ENCODE assay signal across 8 cellular contexts in genomic region chr3:33096103-33096868, GRCh38. TPM values are rescaled to one million over a fixed set of nuclear protein-coding genes. Genes with fewer than 3 reads are reported as not detected.
DNase-seq lines count a peak whose midpoint lies in the region; ATAC-seq and TF ChIP-seq lines count a peak whose summit lies in the region.

No MANE protein-coding gene starts in this region.

- no peak overlapping the region for H3K23ac ChIP-seq in trophoblast cell (ENCODE audit: low read length)

- peak overlapping the region; percentile 99 for H3K9ac ChIP-seq in adipocyte (ENCODE audit: low read length)
- peak overlapping the region; percentile 95 for H3K9ac ChIP-seq in trophoblast cell (ENCODE audit: low read length)

- no peak overlapping the region for H2BK12ac ChIP-seq in trophoblast cell (ENCODE audit: low read length)

- WGBS in heart right ventricle, 2 donors: 0 to 1% methylated on average over 51 of the region's 51 CpGs
- WGBS in trophoblast cell (ENCODE audit: extremely low coverage, insufficient coverage, insufficient read length): no CpG with 5 or more reads among the region's 51 CpGs

- H3K9me3 ChIP-seq in adipocyte (ENCODE audit: control insufficient read depth, low read length): no peaks in the 10 kb centered on the region
- H3K9me3 ChIP-seq in heart right ventricle: no peaks in the 10 kb centered on the region
- no peaks in the 10 kb centered on the region for H3K9me3 ChIP-seq in trophoblast cell (ENCODE audit: insufficient read depth, low read depth, low read length)

- no peak for TF ChIP-seq CTCF in C4-2B (conservative IDR thresholded peaks at IDR 0.05)
- TF ChIP-seq CTCF in heart right ventricle (IDR thresholded peaks at IDR 0.05): no peak

- peak; percentile 40 for ATAC-seq in GM19372 (IDR thresholded peaks at IDR 0.05; ENCODE audit: low read depth, unreplicated experiment)
- peak; percentile 32 for ATAC-seq in HG03457 (IDR thresholded peaks at IDR 0.05; ENCODE audit: unreplicated experiment)
- ATAC-seq in heart right ventricle: peak; percentile 43 to 69 (median 60)

- H3K79me1 ChIP-seq in trophoblast cell (ENCODE audit: low read length): peaks cover 11% of the 10 kb centered on the region

- H3K27me3 ChIP-seq in adipocyte (replicated peaks; ENCODE audit: control insufficient read depth, insufficient read depth, low read length) (no peaks in the 10 kb centered on the region), heart right ventricle (no peaks in the 10 kb centered on the region), trophoblast cell (ENCODE audit: insufficient read depth, low read length) (no peaks in the 10 kb centered on the region)

- H3K4me1 ChIP-seq in adipocyte (ENCODE audit: control insufficient read depth, insufficient read depth, low read length): peaks cover 17% of the 10 kb centered on the region
- H3K4me1 ChIP-seq in heart right ventricle: peaks cover 0 to 34% (median 22%) of the 10 kb centered on the region in 9 donors
- peaks cover 13 to 22% of the 10 kb centered on the region in 2 experiments for H3K4me1 ChIP-seq in trophoblast cell (ENCODE audit: control insufficient read depth in 1 of 2, insufficient read depth in 2 of 2, low read length in 2 of 2)

- peak overlapping the region; percentile 99 for H3K14ac ChIP-seq in trophoblast cell (ENCODE audit: low read length)

- DNase-seq in SK-MEL-5 (ENCODE audit: low read depth, low spot score) (peak; percentile 29), adipocyte (ENCODE audit: low read depth) (peak; percentile 68), heart right ventricle (peak in 1 of 2 donors; percentile 35), trophoblast cell (peak; percentile 7 to 51), NCI-H1436 treated with DMSO at 0.1 percent for 48 hours (lab: John Stamatoyannopoulos, UW) (no peak)

- H3K4me3 ChIP-seq in adipocyte (ENCODE audit: low read length): peak overlapping the region; percentile 98
- H3K4me3 ChIP-seq in heart right ventricle: peak overlapping the region; percentile 79 to 100 (median 99)
- peak overlapping the region; percentile 93 for H3K4me3 ChIP-seq in trophoblast cell (ENCODE audit: low read depth, low read length)

- H3K79me2 ChIP-seq in trophoblast cell (ENCODE audit: control insufficient read depth, insufficient read depth, low read length, poor library complexity): peaks cover 15% of the 10 kb centered on the region

- peak overlapping the region; percentile 100 for H2AFZ ChIP-seq in trophoblast cell (ENCODE audit: insufficient read depth, low read length, poor library complexity)

- peak overlapping the region; percentile 96 for H4K8ac ChIP-seq in trophoblast cell (ENCODE audit: low read depth, low read length)

- H3K18ac ChIP-seq in trophoblast cell (ENCODE audit: low read length): peak overlapping the region; percentile 98

- peak overlapping the region; percentile 97 for H4K91ac ChIP-seq in trophoblast cell (ENCODE audit: low read depth, low read length)

- intact Hi-C loops in heart right ventricle (cut with DNase I): loop anchor here in 1 of 10 donors (2.0 kb wide), 1 partner anchor 19 kb away; the partner anchor contains the start of gene CRTAP

- in situ Hi-C loops in SK-MEL-5 (cut with HindIII; ENCODE audit: low pct_unique_long_range_greater_than_20kb, low sequenced_read_pairs): no loop called here

- H3K4ac ChIP-seq in trophoblast cell (ENCODE audit: low read depth, low read length): peak overlapping the region; percentile 97

- peak overlapping the region; percentile 96 for H4K12ac ChIP-seq in trophoblast cell (ENCODE audit: low read depth, low read length)

- H3K27ac ChIP-seq in C4-2B: peak overlapping the region; percentile 97
- peak overlapping the region; percentile 91 to 100 (median 97) for H3K27ac ChIP-seq in heart right ventricle
- H3K27ac ChIP-seq in trophoblast cell (ENCODE audit: low read depth, low read length): peak overlapping the region; percentile 93

- H2BK120ac ChIP-seq in trophoblast cell (ENCODE audit: insufficient read depth, low read length, poor library complexity): peak overlapping the region; percentile 96

- H2BK5ac ChIP-seq in trophoblast cell (ENCODE audit: low read depth, low read length, poor library complexity): peak overlapping the region; percentile 93

- H3K4me2 ChIP-seq in trophoblast cell (ENCODE audit: low read length): peak overlapping the region; percentile 87

- H2AK5ac ChIP-seq in trophoblast cell (ENCODE audit: low read length): no peak overlapping the region

- H3K36me3 ChIP-seq in adipocyte (ENCODE audit: control insufficient read depth, insufficient read depth, low read length, severe bottlenecking) (peaks cover 19% of the 10 kb centered on the region), heart right ventricle (peaks cover 0 to 33% (median 3%) of the 10 kb centered on the region in 9 donors), trophoblast cell (ENCODE audit: control insufficient read depth in 1 of 2, insufficient read depth in 2 of 2, low read length in 2 of 2) (peaks cover 16% of the 10 kb centered on the region in 2 experiments)

RNA-seq across cellular contexts. Expression of gene GLB1, which starts 0.7 kb away (rescaled TPM):
- total RNA-seq in SK-MEL-5 (2014; rRNA removed; shearing (Covaris generic)): 56.0 and 66.1 TPM in 2 replicates
- 100 and 117 TPM in 2 replicates for polyA plus RNA-seq in SK-MEL-5 (2015; cell fraction: cytosol; rRNA removed)
- 30.8 and 35.0 TPM in 2 replicates for polyA plus RNA-seq in SK-MEL-5 (2015; cell fraction: nucleus; rRNA removed)
- total RNA-seq in heart right ventricle: 10 to 100 TPM; 18.1 to 32.9 (median 20.7) TPM
- 10 to 100 TPM in 1 of 2 donors, 1 to 10 TPM in 1; 4.0 to 13.4 TPM for polyA plus RNA-seq in heart right ventricle
- 78.4 and 80.5 TPM in 2 replicates for polyA plus RNA-seq in trophoblast cell (2013)

RNA-seq across cellular contexts. Expression of gene TMPPE, which starts 0.7 kb away (rescaled TPM):
- total RNA-seq in SK-MEL-5 (2014; rRNA removed; shearing (Covaris generic)): 1.6 and 2.0 TPM in 2 replicates
- polyA plus RNA-seq in SK-MEL-5 (2015; cell fraction: cytosol; rRNA removed): 4.3 and 5.2 TPM in 2 replicates
- 2.8 and 3.2 TPM in 2 replicates for polyA plus RNA-seq in SK-MEL-5 (2015; cell fraction: nucleus; rRNA removed)
- 1 to 10 TPM; 3.2 to 7.4 (median 4.7) TPM for total RNA-seq in heart right ventricle
- under 1 TPM; 0.29 to 0.59 TPM for polyA plus RNA-seq in heart right ventricle
- 2.4 and 2.6 TPM in 2 replicates for polyA plus RNA-seq in trophoblast cell (2013)

RNA-seq across cellular contexts. Expression of gene CRTAP, which starts 17.5 kb away (rescaled TPM):
- 430 and 464 TPM in 2 replicates for total RNA-seq in SK-MEL-5 (2014; rRNA removed; shearing (Covaris generic))
- 677 and 894 TPM in 2 replicates for polyA plus RNA-seq in SK-MEL-5 (2015; cell fraction: cytosol; rRNA removed)
- polyA plus RNA-seq in SK-MEL-5 (2015; cell fraction: nucleus; rRNA removed): 80.7 and 93.7 TPM in 2 replicates
- total RNA-seq in heart right ventricle: 100 to 1,000 TPM in 3 of 10 donors, 10 to 100 TPM in 7; 72.8 to 120 (median 88.4) TPM
- polyA plus RNA-seq in heart right ventricle: 10 to 100 TPM; 17.5 to 57.9 TPM
- polyA plus RNA-seq in trophoblast cell (2013): 135 and 143 TPM in 2 replicates
